1 cellular context compared by ENCODE assay signal in genomic region chr17:68101075-68101991, GRCh38.
A peak's percentile ranks its signal among the peaks of the same experiment; 100 is the strongest.
TF ChIP-seq lines count a peak whose summit lies in the region.

No MANE protein-coding gene starts in this region.

TF ChIP-seq in HepG2, 621 proteins besides CTCF, POLR2A, EP300 and RAD21 (continued from another document and continues in another):
- TF ChIP-seq ZSCAN25 (CRISPR knock-in tag; IDR thresholded peaks at IDR 0.05) (peak; percentile 93), POGZ (CRISPR knock-in tag; IDR thresholded peaks at IDR 0.05) (peak; percentile 98), ZNF790 (CRISPR knock-in tag; IDR thresholded peaks at IDR 0.05; ENCODE audit: borderline replicate concordance) (peak; percentile 49; the same call in 1 of the 2 replicates), FOXK1 (CRISPR knock-in tag; IDR thresholded peaks at IDR 0.05; ENCODE audit: borderline replicate concordance, low read depth) (peak; percentile 62; the same call in 1 of the 2 replicates), ZBTB33 (CRISPR knock-in tag; IDR thresholded peaks at IDR 0.05) (0 out of 2 replicates have a peak, but pooled peaks have one; percentile 29), ZNF639 (CRISPR knock-in tag; conservative IDR thresholded peaks at IDR 0.05) (peak; percentile 92), MNT (IDR thresholded peaks at IDR 0.05) (no peak), AHDC1 (CRISPR knock-in tag; IDR thresholded peaks at IDR 0.05; ENCODE audit: borderline replicate concordance) (peak; percentile 39; the same call in 1 of the 2 replicates), ZNF792 (CRISPR knock-in tag; IDR thresholded peaks at IDR 0.05) (peak; percentile 98), ZNF777 (CRISPR knock-in tag; IDR thresholded peaks at IDR 0.05) (peak; percentile 95), ELF4 (CRISPR knock-in tag; IDR thresholded peaks at IDR 0.05; ENCODE audit: borderline replicate concordance) (no peak), HOXA9 (CRISPR knock-in tag; IDR thresholded peaks at IDR 0.05; ENCODE audit: borderline replicate concordance) (peak; percentile 98), ARID4A (CRISPR knock-in tag; IDR thresholded peaks at IDR 0.05; ENCODE audit: borderline replicate concordance) (peak; percentile 95), RARG (CRISPR knock-in tag; IDR thresholded peaks at IDR 0.05; ENCODE audit: low read depth) (no peak; the same call in 1 of the 2 replicates), ZNF18 (CRISPR knock-in tag; IDR thresholded peaks at IDR 0.05; ENCODE audit: insufficient replicate concordance) (peak; percentile 68), ZNF530 (CRISPR knock-in tag; IDR thresholded peaks at IDR 0.05; ENCODE audit: low read depth) (peak; percentile 91; the same call in 1 of the 2 replicates)
- TF ChIP-seq, protein P1, sequence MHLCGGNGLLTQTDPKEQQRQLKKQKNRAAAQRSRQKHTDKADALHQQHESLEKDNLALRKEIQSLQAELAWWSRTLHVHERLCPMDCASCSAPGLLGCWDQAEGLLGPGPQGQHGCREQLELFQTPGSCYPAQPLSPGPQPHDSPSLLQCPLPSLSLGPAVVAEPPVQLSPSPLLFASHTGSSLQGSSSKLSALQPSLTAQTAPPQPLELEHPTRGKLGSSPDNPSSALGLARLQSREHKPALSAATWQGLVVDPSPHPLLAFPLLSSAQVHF (CRISPR knock-in tag; IDR thresholded peaks at IDR 0.05), result no peak; the same call in none of the 2 replicates
- TF ChIP-seq, protein P2, sequence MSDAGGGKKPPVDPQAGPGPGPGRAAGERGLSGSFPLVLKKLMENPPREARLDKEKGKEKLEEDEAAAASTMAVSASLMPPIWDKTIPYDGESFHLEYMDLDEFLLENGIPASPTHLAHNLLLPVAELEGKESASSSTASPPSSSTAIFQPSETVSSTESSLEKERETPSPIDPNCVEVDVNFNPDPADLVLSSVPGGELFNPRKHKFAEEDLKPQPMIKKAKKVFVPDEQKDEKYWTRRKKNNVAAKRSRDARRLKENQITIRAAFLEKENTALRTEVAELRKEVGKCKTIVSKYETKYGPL (CRISPR knock-in tag; IDR thresholded peaks at IDR 0.05), result peak; percentile 84; the same call in 1 of the 2 replicates
- TF ChIP-seq, protein P3, sequence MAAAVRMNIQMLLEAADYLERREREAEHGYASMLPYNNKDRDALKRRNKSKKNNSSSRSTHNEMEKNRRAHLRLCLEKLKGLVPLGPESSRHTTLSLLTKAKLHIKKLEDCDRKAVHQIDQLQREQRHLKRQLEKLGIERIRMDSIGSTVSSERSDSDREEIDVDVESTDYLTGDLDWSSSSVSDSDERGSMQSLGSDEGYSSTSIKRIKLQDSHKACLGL (CRISPR knock-in tag; IDR thresholded peaks at IDR 0.05), result peak; percentile 97
- TF ChIP-seq, protein P4, sequence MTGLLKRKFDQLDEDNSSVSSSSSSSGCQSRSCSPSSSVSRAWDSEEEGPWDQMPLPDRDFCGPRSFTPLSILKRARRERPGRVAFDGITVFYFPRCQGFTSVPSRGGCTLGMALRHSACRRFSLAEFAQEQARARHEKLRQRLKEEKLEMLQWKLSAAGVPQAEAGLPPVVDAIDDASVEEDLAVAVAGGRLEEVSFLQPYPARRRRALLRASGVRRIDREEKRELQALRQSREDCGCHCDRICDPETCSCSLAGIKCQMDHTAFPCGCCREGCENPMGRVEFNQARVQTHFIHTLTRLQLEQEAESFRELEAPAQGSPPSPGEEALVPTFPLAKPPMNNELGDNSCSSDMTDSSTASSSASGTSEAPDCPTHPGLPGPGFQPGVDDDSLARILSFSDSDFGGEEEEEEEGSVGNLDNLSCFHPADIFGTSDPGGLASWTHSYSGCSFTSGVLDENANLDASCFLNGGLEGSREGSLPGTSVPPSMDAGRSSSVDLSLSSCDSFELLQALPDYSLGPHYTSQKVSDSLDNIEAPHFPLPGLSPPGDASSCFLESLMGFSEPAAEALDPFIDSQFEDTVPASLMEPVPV (CRISPR knock-in tag; IDR thresholded peaks at IDR 0.05), result peak; percentile 97
- TF ChIP-seq, protein P5, sequence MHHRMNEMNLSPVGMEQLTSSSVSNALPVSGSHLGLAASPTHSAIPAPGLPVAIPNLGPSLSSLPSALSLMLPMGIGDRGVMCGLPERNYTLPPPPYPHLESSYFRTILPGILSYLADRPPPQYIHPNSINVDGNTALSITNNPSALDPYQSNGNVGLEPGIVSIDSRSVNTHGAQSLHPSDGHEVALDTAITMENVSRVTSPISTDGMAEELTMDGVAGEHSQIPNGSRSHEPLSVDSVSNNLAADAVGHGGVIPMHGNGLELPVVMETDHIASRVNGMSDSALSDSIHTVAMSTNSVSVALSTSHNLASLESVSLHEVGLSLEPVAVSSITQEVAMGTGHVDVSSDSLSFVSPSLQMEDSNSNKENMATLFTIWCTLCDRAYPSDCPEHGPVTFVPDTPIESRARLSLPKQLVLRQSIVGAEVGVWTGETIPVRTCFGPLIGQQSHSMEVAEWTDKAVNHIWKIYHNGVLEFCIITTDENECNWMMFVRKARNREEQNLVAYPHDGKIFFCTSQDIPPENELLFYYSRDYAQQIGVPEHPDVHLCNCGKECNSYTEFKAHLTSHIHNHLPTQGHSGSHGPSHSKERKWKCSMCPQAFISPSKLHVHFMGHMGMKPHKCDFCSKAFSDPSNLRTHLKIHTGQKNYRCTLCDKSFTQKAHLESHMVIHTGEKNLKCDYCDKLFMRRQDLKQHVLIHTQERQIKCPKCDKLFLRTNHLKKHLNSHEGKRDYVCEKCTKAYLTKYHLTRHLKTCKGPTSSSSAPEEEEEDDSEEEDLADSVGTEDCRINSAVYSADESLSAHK (CRISPR knock-in tag; IDR thresholded peaks at IDR 0.05; ENCODE audit: borderline replicate concordance), result no peak
- TF ChIP-seq, protein P6, sequence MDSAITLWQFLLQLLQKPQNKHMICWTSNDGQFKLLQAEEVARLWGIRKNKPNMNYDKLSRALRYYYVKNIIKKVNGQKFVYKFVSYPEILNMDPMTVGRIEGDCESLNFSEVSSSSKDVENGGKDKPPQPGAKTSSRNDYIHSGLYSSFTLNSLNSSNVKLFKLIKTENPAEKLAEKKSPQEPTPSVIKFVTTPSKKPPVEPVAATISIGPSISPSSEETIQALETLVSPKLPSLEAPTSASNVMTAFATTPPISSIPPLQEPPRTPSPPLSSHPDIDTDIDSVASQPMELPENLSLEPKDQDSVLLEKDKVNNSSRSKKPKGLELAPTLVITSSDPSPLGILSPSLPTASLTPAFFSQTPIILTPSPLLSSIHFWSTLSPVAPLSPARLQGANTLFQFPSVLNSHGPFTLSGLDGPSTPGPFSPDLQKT (CRISPR knock-in tag; IDR thresholded peaks at IDR 0.05; ENCODE audit: borderline replicate concordance), result peak; percentile 85
